Comparison of ENCODE assay signal across 18 cellular contexts in the genomic region with DNA sequence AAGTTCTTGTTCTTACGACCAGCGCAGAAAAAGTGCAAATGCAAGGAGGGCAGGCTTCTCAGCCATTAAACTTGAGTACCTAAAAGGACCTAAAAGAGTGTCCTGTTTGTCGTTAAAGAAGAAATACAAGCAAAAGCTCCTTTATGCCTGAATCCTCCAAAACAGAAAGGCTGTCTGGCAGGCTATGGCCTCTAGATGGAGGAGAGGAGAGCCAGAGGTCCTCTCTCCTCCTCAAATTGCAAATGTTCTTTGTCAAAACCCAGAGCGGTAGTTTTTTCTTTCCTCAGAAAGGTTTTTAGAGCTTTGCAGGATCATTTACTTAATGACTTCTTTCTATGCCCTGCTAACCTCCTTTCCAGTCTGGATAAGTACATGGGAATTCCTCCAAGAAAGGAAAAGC. TPM values are rescaled to one million over a fixed set of nuclear protein-coding genes. Genes with fewer than 3 reads are reported as not detected.
"Had no signal": no experiment of that assay in that cellular context is flagged by ENCODE, and none has a peak within 500 bp of the region (broad histone marks: within the 10 kb centered on the region; RNA-seq: fewer than 3 reads in every experiment).

No MANE protein-coding gene starts in this region.

- H3K4me1 ChIP-seq: foreskin keratinocyte, pancreas, testis had no signal

- FAIRE-seq: pancreas had no signal

- H3K27me3 ChIP-seq: testis had no signal

- H3K4me3 ChIP-seq: left ventricle myocardium inferior, pancreas, sigmoid colon, spleen, testis had no signal

- H3K9me3 ChIP-seq: left ventricle myocardium inferior, pancreas, sigmoid colon, testis had no signal

- H3K36me3 ChIP-seq: left ventricle myocardium inferior, pancreas, sigmoid colon, spleen had no signal

- DNase-seq: activated CD4-positive, alpha-beta T cell treated with anti-CD3 and anti-CD28 coated beads for 1 hour; activated CD4-positive, alpha-beta T cell treated with anti-CD3 and anti-CD28 coated beads, Interleukin-2, amount 50 U/mL, for 48 hours; activated T-cell treated with anti-CD3 and anti-CD28 coated beads for 4 hours; amygdala; effector memory CD8-positive, alpha-beta T cell; foreskin keratinocyte; hypothalamus; left ventricle myocardium inferior; mammary epithelial cell; pancreas; sigmoid colon; spleen; stimulated activated CD4-positive, alpha-beta T cell treated with anti-CD3 and anti-CD28 coated beads, Interleukin-4, amount 100 ng/mL, for 4 hours; T-helper 2 cell; testis had no signal

- H3K27ac ChIP-seq: foreskin keratinocyte, left ventricle myocardium inferior, pancreas, sigmoid colon, spleen, testis, VCaP had no signal

RNA-seq across cellular contexts. Expression of a gene that starts 1.9 kb away (rescaled TPM):
- total RNA-seq: activated T-helper 1 cell treated with anti-CD3 and anti-CD28 coated beads, Interleukin-12 subunit alpha, Interleukin-12 subunit beta, Interleukin-2, Interleukin-4 antibody, amounts not matched to agents 30 ng/mL and 10 ng/mL and 1 ng/mL, durations not matched to agents 14 hours and 24 hours and 36 hours; dermis microvascular lymphatic vessel endothelial cell; foreskin keratinocyte; mammary epithelial cell had no signal
- polyA plus RNA-seq: foreskin keratinocyte, mammary epithelial cell had no signal
